ENCODE assay signal across 8 cellular contexts in genomic region chr13:112616586-112617381, GRCh38.
DNase-seq lines count a peak whose midpoint lies in the region; ATAC-seq and TF ChIP-seq lines count a peak whose summit lies in the region.

No MANE protein-coding gene starts in this region.

- peak; percentile 72 for ATAC-seq in GM18502 (IDR thresholded peaks at IDR 0.05; ENCODE audit: poor library complexity, unreplicated experiment)

- H3F3A ChIP-seq in SU-DHL-6 (ENCODE audit: insufficient read depth) = no peaks in the 10 kb centered on the region

- no peaks in the 10 kb centered on the region for H4K20me1 ChIP-seq in SU-DHL-6 (ENCODE audit: low read depth, low read length)

- H3K9ac ChIP-seq in SU-DHL-6 (ENCODE audit: low read length) = no peak overlapping the region

- no peaks in the 10 kb centered on the region for H3K9me3 ChIP-seq in SU-DHL-6 (ENCODE audit: insufficient read depth, low read length)

- H3K9me2 ChIP-seq in SU-DHL-6 (replicated peaks; ENCODE audit: insufficient read depth, low read length) = no peaks in the 10 kb centered on the region

- H3K4me3 ChIP-seq in HL-60 (replicated peaks; ENCODE audit: insufficient read depth, low read length) = no peak overlapping the region
- no peak overlapping the region for H3K4me3 ChIP-seq in SU-DHL-6 (ENCODE audit: insufficient read depth, low read length, poor library complexity, severe bottlenecking)

- no peaks in the 10 kb centered on the region for H3K36me3 ChIP-seq in SU-DHL-6 (ENCODE audit: low read length)

- no peak overlapping the region for H2AFZ ChIP-seq in SU-DHL-6 (ENCODE audit: low read depth, low read length, severe bottlenecking)

- H3K27me3 ChIP-seq in HL-60 (ENCODE audit: insufficient read depth, poor library complexity, severe bottlenecking) = no peaks in the 10 kb centered on the region
- no peaks in the 10 kb centered on the region for H3K27me3 ChIP-seq in SU-DHL-6 (ENCODE audit: low read length)

- TF ChIP-seq CTCF in HL-60 (IDR thresholded peaks at IDR 0.05; ENCODE audit: insufficient read depth, low read length) (peak; percentile 87), SU-DHL-6 (IDR thresholded peaks at IDR 0.05; ENCODE audit: insufficient read depth, low read length, poor library complexity, severe bottlenecking) (peak; percentile 43)

- H3K27ac ChIP-seq in HL-60 (replicated peaks) = no peak overlapping the region
- no peak overlapping the region for H3K27ac ChIP-seq in SU-DHL-6 (ENCODE audit: low read depth, low read length)

- H3K79me2 ChIP-seq in SU-DHL-6 (ENCODE audit: insufficient read depth, low read length) = no peaks in the 10 kb centered on the region

- peak; percentile 55 for DNase-seq in COLO668 (lab: John Stamatoyannopoulos, UW; ENCODE audit: unreplicated experiment)
- DNase-seq in HL-60 (ENCODE audit: low read depth in 1 of 2, low spot score in 1 of 2) = peak; percentile 35 to 60
- peak; percentile 37 for DNase-seq in germinal center (ENCODE audit: low spot score)
- peak; percentile 36 for DNase-seq in stimulated activated CD8-positive, alpha-beta memory T cell treated with anti-CD3 and anti-CD28 coated beads, Interleukin-4, amount 100 ng/mL, for 48 hours
- DNase-seq in activated gamma-delta T cell treated with Interleukin-2 at 50 U/mL for 16 hours = no peak
- no peak for DNase-seq in activated CD8-positive, alpha-beta memory T cell treated with anti-CD3 and anti-CD28 coated beads for 24 hours

- H3K4me2 ChIP-seq in SU-DHL-6 (ENCODE audit: low read depth, low read length, poor library complexity, severe bottlenecking) = no peak overlapping the region

Comparison
In these comparisons a context has a peak if more than half of its experiments do, and no peak if none do; other contexts are left out.
1. DNase-seq: peak in COLO668 (single experiment), HL-60 (2 of 2), germinal center (single experiment) and stimulated activated CD8-positive, alpha-beta memory T cell treated with anti-CD3 and anti-CD28 coated beads, Interleukin-4, amount 100 ng/mL, for 48 hours (single experiment); none in activated gamma-delta T cell treated with Interleukin-2 at 50 U/mL for 16 hours (single experiment) and activated CD8-positive, alpha-beta memory T cell treated with anti-CD3 and anti-CD28 coated beads for 24 hours (single experiment).